Comparison of ENCODE assay signal across 19 cellular contexts in the genomic region with DNA sequence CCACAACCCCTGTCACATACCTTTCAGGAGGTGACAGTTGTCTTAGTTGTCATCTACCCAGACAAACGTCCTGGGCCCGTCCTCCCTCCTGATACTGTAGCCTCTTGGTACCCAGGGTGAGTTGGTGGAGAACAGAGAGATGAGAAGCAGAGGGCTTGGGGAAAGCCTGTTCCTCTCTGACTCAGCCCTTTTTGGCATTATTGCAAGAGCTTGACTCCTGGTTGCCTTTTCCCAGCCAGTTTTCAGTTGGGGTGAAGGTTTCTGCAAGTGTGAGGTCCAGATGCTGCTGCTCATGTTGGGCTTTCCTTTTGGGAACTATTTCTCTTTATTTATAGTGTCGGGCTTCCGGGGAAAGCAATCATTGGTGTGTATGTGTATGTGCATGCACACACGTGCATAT. TPM values are rescaled to one million over a fixed set of nuclear protein-coding genes. Genes with fewer than 3 reads are reported as not detected.
"Had no signal": no experiment of that assay in that cellular context is flagged by ENCODE, and none has a peak within 500 bp of the region (broad histone marks: within the 10 kb centered on the region; RNA-seq: fewer than 3 reads in every experiment).

No MANE protein-coding gene starts in this region.

- H3K4me3 Mint-ChIP-seq: activated CD4-positive, alpha-beta T cell treated with anti-CD3 and anti-CD28 coated beads, Interleukin-2, amount 10 ng/mL, durations not matched to agents 7 days and 5 days; activated T-cell treated with anti-CD3 and anti-CD28 coated beads, Interleukin-2, amount 50 U/mL, for 72 hours; natural killer cell treated with Interleukin-12 subunit alpha and Interleukin-12 subunit beta and Interleukin-15 and Interleukin-18, amount 100 ng/mL, for 72 hours; stimulated activated naive CD8-positive, alpha-beta T cell treated with anti-CD3 and anti-CD28 coated beads, Interleukin-15, amount 100 ng/mL, for 72 hours; T-helper 2 cell treated with Interferon-gamma antibody and Interleukin-4, amounts not matched to agents 5 μg/mL and 100 μg/mL, for 36 hours had no signal

- H3K27me3 ChIP-seq: upper lobe of right lung had no signal

- H3K27ac Mint-ChIP-seq: activated CD4-positive, alpha-beta T cell treated with anti-CD3 and anti-CD28 coated beads, Interleukin-2, amount 10 ng/mL, durations not matched to agents 7 days and 5 days; activated T-cell treated with anti-CD3 and anti-CD28 coated beads, Interleukin-2, amount 50 U/mL, for 72 hours; natural killer cell treated with Interleukin-12 subunit alpha and Interleukin-12 subunit beta and Interleukin-15 and Interleukin-18, amount 100 ng/mL, for 72 hours; progenitor cell of endocrine pancreas; T-helper 2 cell treated with Interferon-gamma antibody and Interleukin-4, amounts not matched to agents 5 μg/mL and 100 μg/mL, for 36 hours had no signal

- H3K9me3 Mint-ChIP-seq: activated CD4-positive, alpha-beta T cell treated with anti-CD3 and anti-CD28 coated beads, Interleukin-2, amount 10 ng/mL, durations not matched to agents 7 days and 5 days; activated T-cell treated with anti-CD3 and anti-CD28 coated beads, Interleukin-2, amount 50 U/mL, for 72 hours; natural killer cell treated with Interleukin-12 subunit alpha and Interleukin-12 subunit beta and Interleukin-15 and Interleukin-18, amount 100 ng/mL, for 72 hours; stimulated activated naive CD8-positive, alpha-beta T cell treated with anti-CD3 and anti-CD28 coated beads, Interleukin-15, amount 100 ng/mL, for 72 hours; T-helper 2 cell treated with Interferon-gamma antibody and Interleukin-4, amounts not matched to agents 5 μg/mL and 100 μg/mL, for 36 hours had no signal

- H3K4me2 ChIP-seq: smooth muscle cell had no signal

- H3K4me3 ChIP-seq: smooth muscle cell, thoracic aorta, upper lobe of right lung had no signal

- H3K9me3 ChIP-seq: thoracic aorta, upper lobe of right lung had no signal

- H3K27ac ChIP-seq: thoracic aorta, upper lobe of right lung had no signal

- H3K27me3 Mint-ChIP-seq: activated CD4-positive, alpha-beta T cell treated with anti-CD3 and anti-CD28 coated beads, Interleukin-2, amount 10 ng/mL, durations not matched to agents 7 days and 5 days; natural killer cell treated with Interleukin-12 subunit alpha and Interleukin-12 subunit beta and Interleukin-15 and Interleukin-18, amount 100 ng/mL, for 72 hours; progenitor cell of endocrine pancreas; stimulated activated naive CD8-positive, alpha-beta T cell treated with anti-CD3 and anti-CD28 coated beads, Interleukin-15, amount 100 ng/mL, for 72 hours had no signal

- DNase-seq: activated CD4-positive, alpha-beta T cell treated with anti-CD3 and anti-CD28 coated beads, Interleukin-2, amount 10 ng/mL, durations not matched to agents 7 days and 5 days; activated CD4-positive, CD25-positive, alpha-beta regulatory T cell; activated CD8-positive, alpha-beta memory T cell treated with anti-CD3 and anti-CD28 coated beads, Interleukin-2, amount 50 U/mL, for 48 hours; activated naive CD4-positive, alpha-beta T cell treated with anti-CD3 and anti-CD28 coated beads, Interleukin-2, amount 50 U/mL, for 16 hours; activated T-cell treated with anti-CD3 and anti-CD28 coated beads, Interleukin-2, amount 50 U/mL, for 72 hours; amniotic stem cell; caudate nucleus; head of caudate nucleus; nucleus accumbens; right cardiac atrium; stimulated activated naive CD8-positive, alpha-beta T cell treated with anti-CD3 and anti-CD28 coated beads, Interleukin-15, amount 100 ng/mL, for 72 hours; upper lobe of right lung had no signal

- ATAC-seq: activated T-cell treated with anti-CD3 and anti-CD28 coated beads, Interleukin-2, amount 50 U/mL, for 72 hours; esophagus mucosa; natural killer cell treated with Interleukin-12 subunit alpha and Interleukin-12 subunit beta and Interleukin-15 and Interleukin-18, amount 100 ng/mL, for 72 hours; right cardiac atrium; stimulated activated naive CD8-positive, alpha-beta T cell treated with anti-CD3 and anti-CD28 coated beads, Interleukin-15, amount 100 ng/mL, for 72 hours; upper lobe of right lung had no signal

RNA-seq across cellular contexts. Expression of a gene that starts 43.6 kb away (rescaled TPM):
- total RNA-seq: activated CD4-positive, alpha-beta T cell treated with anti-CD3 and anti-CD28 coated beads, Interleukin-2, amount 10 ng/mL, durations not matched to agents 7 days and 5 days; esophagus mucosa; mesenteric fat pad; natural killer cell treated with Interleukin-12 subunit alpha and Interleukin-12 subunit beta and Interleukin-15 and Interleukin-18, amount 100 ng/mL, for 72 hours; progenitor cell of endocrine pancreas; smooth muscle cell; thoracic aorta had no signal
